In the genomic region with DNA sequence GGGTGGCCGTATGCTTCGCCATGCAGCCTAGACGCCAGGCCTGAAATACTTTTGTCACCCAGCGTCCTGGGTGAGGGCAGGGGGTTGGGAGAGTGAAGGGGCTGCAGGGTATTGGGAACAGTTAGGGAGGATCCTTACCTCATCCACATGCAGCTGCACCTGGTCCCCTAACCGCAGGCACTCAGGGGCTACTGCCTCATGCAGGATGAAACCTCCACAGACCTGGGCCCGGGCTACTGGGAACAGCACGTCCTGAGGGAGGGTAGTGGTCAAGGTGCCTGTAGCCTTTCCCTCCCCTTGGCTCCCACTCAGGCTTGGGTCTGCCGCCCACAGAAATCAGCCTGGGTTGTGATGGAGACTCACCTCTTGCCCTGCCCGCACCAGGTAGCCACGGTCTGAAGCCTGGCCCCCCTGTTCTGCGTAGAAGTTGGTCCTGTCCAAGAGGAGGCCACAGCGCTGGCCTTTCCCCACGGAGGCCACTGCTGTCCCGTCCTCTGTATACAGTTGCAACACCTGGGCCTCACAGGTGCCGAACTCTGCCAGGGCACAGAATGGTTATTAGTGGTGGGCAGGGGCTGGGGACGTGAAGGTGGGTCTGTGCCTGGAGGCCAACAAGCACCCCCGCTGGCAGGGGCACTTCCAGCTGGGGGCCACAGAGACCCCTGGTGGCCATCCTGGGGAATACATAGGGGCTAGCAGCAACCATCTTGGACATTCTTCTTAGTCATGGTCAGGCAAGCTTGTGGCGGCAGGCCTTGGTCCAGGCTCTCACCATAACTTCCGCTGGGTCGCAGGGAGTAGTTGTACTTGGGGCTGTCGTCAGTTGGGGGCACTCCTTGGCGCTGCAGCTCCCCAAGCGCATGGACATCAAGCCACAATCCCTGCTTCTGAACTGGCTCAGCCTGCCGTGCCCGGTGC, we compare ENCODE assay signal across 8 cellular contexts. TPM values are rescaled to one million over a fixed set of nuclear protein-coding genes. Genes with fewer than 3 reads are reported as not detected.
DNase-seq lines count a peak whose midpoint lies in the region; ATAC-seq and TF ChIP-seq lines count a peak whose summit lies in the region.

No MANE protein-coding gene starts in this region.

- H3K4me1 ChIP-seq in vagina = no peaks in the 10 kb centered on the region

- TF ChIP-seq POLR2A in vagina (IDR thresholded peaks at IDR 0.05) = no peak

- no peaks in the 10 kb centered on the region for H3K9me3 ChIP-seq in vagina

- H3K4me3 ChIP-seq in dorsolateral prefrontal cortex = no peak overlapping the region
- no peak overlapping the region for H3K4me3 ChIP-seq in vagina

- intact Hi-C loops in dorsolateral prefrontal cortex (cut with DNase I) (loop anchor here (2.0 to 5.0 kb wide), 2 partner anchors 36 to 37 kb away; a partner anchor contains a TSS), vagina (cut with DNase I) (no loop called here)

- peaks cover 0 to 89% of the 10 kb centered on the region in 2 donors for H3K36me3 ChIP-seq in vagina

- H3K27me3 ChIP-seq in dorsolateral prefrontal cortex (no peaks in the 10 kb centered on the region), vagina (no peaks in the 10 kb centered on the region)

- ATAC-seq in activated CD4-positive, CD25-positive, alpha-beta regulatory T cell treated with anti-CD3 and anti-CD28 coated beads, Interleukin-2, amount 50 U/mL, for 24 hours = peak; percentile 60 to 67
- ATAC-seq in HG03354 (IDR thresholded peaks at IDR 0.05; ENCODE audit: poor library complexity, severe bottlenecking, unreplicated experiment) = no peak

- TF ChIP-seq CTCF in dorsolateral prefrontal cortex (IDR thresholded peaks at IDR 0.05 in 54 of 56, conservative IDR thresholded peaks at IDR 0.05 in 2 of 56; ENCODE audit: low read depth in 1 of 56, partially characterized antibody in 56 of 56) = peak; percentile 37 to 84 (median 74)
- peak; percentile 28 to 51 (median 50) for TF ChIP-seq CTCF in vagina (IDR thresholded peaks at IDR 0.05)

- DNase-seq in EH (ENCODE audit: low read depth) = peak; percentile 55
- peak; percentile 48 for DNase-seq in HT1080 (ENCODE audit: low read depth)
- DNase-seq in dorsolateral prefrontal cortex = peak in 5 of 10 donors; percentile 32 to 65 (median 62)
- peak; percentile 46 for DNase-seq in myocyte (ENCODE audit: low read depth)
- no peak for DNase-seq in vagina (ENCODE audit: extremely low spot score in 2 of 2)
- DNase-seq in amniotic stem cell (lab: John Stamatoyannopoulos, UW) = no peak

- H3K27ac ChIP-seq in dorsolateral prefrontal cortex (peak overlapping the region in 20 of 59 donors; percentile 0 to 74 (median 38)), vagina (no peak overlapping the region)

RNA-seq across cellular contexts. Expression of a gene that starts 8.6 kb away (rescaled TPM):
- 17.4 and 20.2 TPM in 2 replicates for total RNA-seq in HT1080 (2014; rRNA removed; shearing (Covaris generic))
- polyA plus RNA-seq in HT1080 (2015; cell fraction: cytosol; rRNA removed) = 9.1 and 11.1 TPM in 2 replicates
- 25.4 and 27.1 TPM in 2 replicates for polyA plus RNA-seq in HT1080 (2015; cell fraction: nucleus; rRNA removed)
- total RNA-seq in dorsolateral prefrontal cortex = 10 to 100 TPM; 11.9 to 24.4 (median 16.4) TPM
- 6.1 and 6.8 TPM in 2 replicates for total RNA-seq in myocyte
- polyA plus RNA-seq in myocyte (2012) = 5.6 TPM
- total RNA-seq in vagina = 13.3 TPM

RNA-seq across cellular contexts. Expression of a gene that starts 34.3 kb away (rescaled TPM):
- total RNA-seq in HT1080 (2014; rRNA removed; shearing (Covaris generic)) = not detected in 2 replicates
- not detected in 2 replicates for polyA plus RNA-seq in HT1080 (2015; cell fraction: cytosol; rRNA removed)
- polyA plus RNA-seq in HT1080 (2015; cell fraction: nucleus; rRNA removed) = not detected in 2 replicates
- total RNA-seq in dorsolateral prefrontal cortex (100 to 1,000 TPM in 60 of 120 experiments, 10 to 100 TPM in 60; 28.3 to 159 (median 100) TPM), myocyte (not detected in 2 replicates), vagina (0.49 TPM)
- 0.34 TPM for polyA plus RNA-seq in myocyte (2012)

RNA-seq across cellular contexts. Expression of a gene that starts 37.9 kb away (rescaled TPM):
- total RNA-seq in HT1080 (2014; rRNA removed; shearing (Covaris generic)) = not detected in 2 replicates
- not detected in 2 replicates for polyA plus RNA-seq in HT1080 (2015; cell fraction: cytosol; rRNA removed)
- polyA plus RNA-seq in HT1080 (2015; cell fraction: nucleus; rRNA removed) = not detected in 2 replicates
- 1 to 10 TPM in 31 of 120 experiments, under 1 TPM in 46, not detected in 43; 0.38 to 3.1 (median 0.88) TPM for total RNA-seq in dorsolateral prefrontal cortex
- not detected in 2 replicates for total RNA-seq in myocyte
- polyA plus RNA-seq in myocyte (2012) = not detected
- not detected for total RNA-seq in vagina

RNA-seq across cellular contexts. Expression of a gene that starts 39.2 kb away (rescaled TPM):
- 11.4 and 12.5 TPM in 2 replicates for total RNA-seq in HT1080 (2014; rRNA removed; shearing (Covaris generic))
- 7.2 and 8.5 TPM in 2 replicates for polyA plus RNA-seq in HT1080 (2015; cell fraction: cytosol; rRNA removed)
- 4.8 and 5.2 TPM in 2 replicates for polyA plus RNA-seq in HT1080 (2015; cell fraction: nucleus; rRNA removed)
- total RNA-seq in dorsolateral prefrontal cortex (10 to 100 TPM in 13 of 120 experiments, 1 to 10 TPM in 107; 2.9 to 14.4 (median 7.5) TPM), myocyte (7.8 and 12.8 TPM in 2 replicates), vagina (17.2 TPM)
- polyA plus RNA-seq in myocyte (2012) = 4.3 TPM

RNA-seq across cellular contexts. Expression of a gene that starts 47.2 kb away (rescaled TPM):
- 123 and 127 TPM in 2 replicates for total RNA-seq in HT1080 (2014; rRNA removed; shearing (Covaris generic))
- polyA plus RNA-seq in HT1080 (2015; cell fraction: cytosol; rRNA removed) = 122 and 140 TPM in 2 replicates
- polyA plus RNA-seq in HT1080 (2015; cell fraction: nucleus; rRNA removed) = 89.5 and 94.0 TPM in 2 replicates
- total RNA-seq in dorsolateral prefrontal cortex (10 to 100 TPM in 119 of 120 experiments, 1 to 10 TPM in 1; 9.6 to 55.6 (median 23.9) TPM), myocyte (51.4 and 55.6 TPM in 2 replicates), vagina (19.6 TPM)
- 82.4 TPM for polyA plus RNA-seq in myocyte (2012)

Comparison
In these comparisons a context has a peak if more than half of its experiments do, and no peak if none do; other contexts are left out.
1. DNase-seq: peak in EH (single experiment), HT1080 (single experiment) and myocyte (single experiment); none in vagina (0 of 2) and amniotic stem cell (single experiment).
2. RNA of a gene that starts 34.3 kb away (total RNA-seq): 28.3 to 159 TPM in dorsolateral prefrontal cortex; 0.49 TPM in vagina (single experiment), not detected in HT1080 and not detected in myocyte; every median in the first group is over 10 times any median in the second.